In genomic region chrX:66019310-66019652, GRCh38 we compare ENCODE assay signal across 1 cellular context.
TF ChIP-seq lines count a peak whose summit lies in the region.

No MANE protein-coding gene starts in this region.

TF ChIP-seq in GM12878, 131 proteins besides CTCF, POLR2A, EP300 and RAD21:
- no peak for TF ChIP-seq ZBTB11 (CRISPR knock-in tag; IDR thresholded peaks at IDR 0.05)
